8 cellular contexts compared by ENCODE assay signal in genomic region chr7:5426226-5426475, GRCh38. TPM values are rescaled to one million over a fixed set of nuclear protein-coding genes. Genes with fewer than 3 reads are reported as not detected.
DNase-seq lines count a peak whose midpoint lies in the region; ATAC-seq and TF ChIP-seq lines count a peak whose summit lies in the region.

No MANE protein-coding gene starts in this region.

- H3K9me3 Mint-ChIP-seq in central memory CD8-positive, alpha-beta T cell, result no peaks in the 10 kb centered on the region

- intact Hi-C loops in mucosa of descending colon (cut with DNase I, micrococcal nuclease), result no loop called here

- H3K4me1 ChIP-seq in mucosa of descending colon (ENCODE audit: low read depth), result peaks cover 20% of the 10 kb centered on the region

- H3K4me3 Mint-ChIP-seq in central memory CD8-positive, alpha-beta T cell, result peak overlapping the region; percentile 43

- peaks cover 29% of the 10 kb centered on the region for H3K4me1 Mint-ChIP-seq in central memory CD8-positive, alpha-beta T cell

- POLR2A ChIA-PET in AG04449 (lab: Yijun Ruan, JAX), result interaction anchor here (0.9 to 1.5 kb wide), 3 partner anchors 24 to 268 kb away, joined by 3 to 7 read pairs (median 4); no protein-coding TSS in a partner anchor

- DNase-seq in AG04449 (ENCODE audit: low read depth, low spot score) (no peak), HS-5 (ENCODE audit: low read depth) (peak; percentile 77), mucosa of descending colon (no peak), HPDE6-E6E7 (ENCODE audit: extremely low spot score) (no peak), NCI-H2196 (lab: John Stamatoyannopoulos, UW; ENCODE audit: unreplicated experiment) (no peak)
- DNase-seq in central memory CD8-positive, alpha-beta T cell (ENCODE audit: low spot score in 2 of 2), result no peak

- peak overlapping the region; percentile 86 for H3K4me3 ChIP-seq in AG04449 (ENCODE audit: low read depth, low read length)
- H3K4me3 ChIP-seq in mucosa of descending colon, result peak overlapping the region; percentile 74

- ATAC-seq in central memory CD8-positive, alpha-beta T cell (replicated peaks; ENCODE audit: extremely low read depth, poor library complexity, severe bottlenecking), result no peak
- ATAC-seq in mucosa of descending colon (no peak), HG03520 (IDR thresholded peaks at IDR 0.05; ENCODE audit: unreplicated experiment) (no peak), HG03097 (IDR thresholded peaks at IDR 0.05; ENCODE audit: low FRiP score, unreplicated experiment) (no peak)

- H3K27me3 Mint-ChIP-seq in central memory CD8-positive, alpha-beta T cell, result peaks cover 67% of the 10 kb centered on the region

- no peaks in the 10 kb centered on the region for H3K36me3 ChIP-seq in mucosa of descending colon (ENCODE audit: low read depth)

- no peak overlapping the region for H3K27ac Mint-ChIP-seq in central memory CD8-positive, alpha-beta T cell (ENCODE audit: low read depth)

- CTCF ChIA-PET in AG04449 (lab: Yijun Ruan, JAX), result interaction anchor here (1.7 to 4.9 kb wide), 2 partner anchors 10 to 60 kb away, joined by 6 to 19 read pairs; no protein-coding TSS in a partner anchor

- H3K9me3 ChIP-seq in mucosa of descending colon, result no peaks in the 10 kb centered on the region

- H3K36me3 Mint-ChIP-seq in central memory CD8-positive, alpha-beta T cell (ENCODE audit: insufficient read depth), result peaks cover 23% of the 10 kb centered on the region

- no peak for TF ChIP-seq CTCF in AG04449 (IDR thresholded peaks at IDR 0.05; ENCODE audit: insufficient read depth, low read length, missing control alignments)
- no peak for TF ChIP-seq CTCF in mucosa of descending colon (IDR thresholded peaks at IDR 0.05)

RNA-seq across cellular contexts. Expression of gene TNRC18, which starts 2.5 kb away (rescaled TPM):
- 100 to 1,000 TPM in 2 of 3 donors, 10 to 100 TPM in 1; 94.0 to 170 (median 112) TPM for total RNA-seq in mucosa of descending colon
